ENCODE assay signal across 22 cellular contexts in the genomic region with DNA sequence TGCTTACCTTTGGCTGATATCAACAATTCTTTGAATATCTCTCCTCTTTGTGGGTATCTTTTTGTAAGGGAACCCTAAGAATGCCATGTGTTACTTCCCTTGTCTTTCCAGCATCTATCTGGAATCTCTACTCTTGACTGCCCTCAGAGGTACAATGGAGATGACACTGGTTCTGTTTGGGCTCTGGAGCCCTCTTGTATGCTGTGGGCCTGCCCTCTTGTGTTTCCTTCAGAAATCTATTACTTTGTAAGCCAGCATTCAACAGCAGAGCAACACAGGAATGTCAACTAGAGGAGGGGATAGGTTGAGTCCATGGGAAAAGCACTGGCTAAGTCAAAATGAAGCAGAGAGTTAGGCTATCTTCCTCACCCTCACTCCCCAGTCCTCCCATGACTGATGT.
"Had no signal": no experiment of that assay in that cellular context is flagged by ENCODE, and none has a peak within 500 bp of the region (broad histone marks: within the 10 kb centered on the region; RNA-seq: fewer than 3 reads in every experiment).

No MANE protein-coding gene starts in this region.

- DNase-seq: cortex of kidney; foreskin keratinocyte; heart left ventricle; immature natural killer cell; islet precursor cell; mucosa of descending colon; naive B cell; nucleus accumbens; stimulated activated CD4-positive, alpha-beta T cell treated with anti-CD3 and anti-CD28 coated beads, Interleukin-12 subunit alpha, Interleukin-12 subunit beta, amount 100 ng/mL, for 4 hours; stimulated activated CD4-positive, alpha-beta T cell treated with anti-CD3 and anti-CD28 coated beads, Interleukin-2, amount 100 ng/mL, for 24 hours; stimulated activated CD4-positive, alpha-beta T cell treated with anti-CD3 and anti-CD28 coated beads, Interleukin-4, amount 100 ng/mL, for 24 hours; stimulated activated naive CD4-positive, alpha-beta T cell treated with Interleukin-2 at 50 U/mL for 16 hours; stomach; thyroid gland had no signal

- H3K9me3 ChIP-seq: gastroesophageal sphincter, heart left ventricle, mucosa of descending colon, prostate gland, right atrium auricular region, stomach, thyroid gland, vagina had no signal

- H3K36me3 ChIP-seq: gastroesophageal sphincter, heart left ventricle, prostate gland, right atrium auricular region, stomach, thyroid gland, vagina had no signal

- H3K4me1 ChIP-seq: foreskin keratinocyte, gastroesophageal sphincter, heart left ventricle, prostate gland, right atrium auricular region, stomach, thyroid gland, vagina had no signal

- H3K27ac ChIP-seq: epithelial cell of prostate, foreskin keratinocyte, gastroesophageal sphincter, heart left ventricle, hepatocyte, prostate gland, right atrium auricular region, stomach, thyroid gland, vagina had no signal

- H3K27me3 ChIP-seq: foreskin keratinocyte, gastroesophageal sphincter, heart left ventricle, hepatocyte, right atrium auricular region, thyroid gland, vagina had no signal

- H3K4me3 ChIP-seq: gastroesophageal sphincter, heart left ventricle, hepatocyte, lung, mucosa of descending colon, prostate gland, right atrium auricular region, smooth muscle cell, stomach, thyroid gland, vagina had no signal
